ENCODE assay signal across 28 cellular contexts in genomic region chr1:168345939-168346338, GRCh38.
"Had no signal": no experiment of that assay in that cellular context is flagged by ENCODE, and none has a peak within 500 bp of the region (broad histone marks: within the 10 kb centered on the region; RNA-seq: fewer than 3 reads in every experiment).

No MANE protein-coding gene starts in this region.

- H3K27ac ChIP-seq: neural progenitor cell, ovary, parathyroid adenoma, psoas muscle, skin epidermis, spleen, stomach, thoracic aorta, thyroid gland, tibial nerve, upper lobe of left lung, uterus had no signal

- H3K4me3 Mint-ChIP-seq: nephron; neural progenitor cell; stimulated activated effector memory CD8-positive, alpha-beta T cell treated with anti-CD3 and anti-CD28 coated beads, Interleukin-12 subunit alpha, Interleukin-12 subunit beta, amount 100 ng/mL, for 72 hours; stimulated activated naive B cell treated with anti-CD40 and anti-IgM and Interleukin-4, amounts not matched to agents 10 μg/mL and 1 μg/mL and 100 μg/mL, for 72 hours; stimulated activated naive CD8-positive, alpha-beta T cell treated with anti-CD3 and anti-CD28 coated beads, Interleukin-15, Interleukin-2, amounts not matched to agents 100 ng/mL and 50 ng/mL, for 24 hours had no signal

- H3K9me3 Mint-ChIP-seq: neural progenitor cell; stimulated activated naive B cell treated with anti-CD40 and anti-IgM and Interleukin-4, amounts not matched to agents 10 μg/mL and 1 μg/mL and 100 μg/mL, for 72 hours; stimulated activated naive CD8-positive, alpha-beta T cell treated with anti-CD3 and anti-CD28 coated beads, Interleukin-15, Interleukin-2, amounts not matched to agents 100 ng/mL and 50 ng/mL, for 24 hours had no signal

- DNase-seq: naive thymus-derived CD4-positive, alpha-beta T cell; natural killer cell; occipital lobe; ovary; posterior cingulate gyrus; psoas muscle; right cardiac atrium; spleen; stimulated activated CD4-positive, alpha-beta T cell treated with anti-CD3 and anti-CD28 coated beads, Interleukin-12 subunit alpha, Interleukin-12 subunit beta, amount 100 ng/mL, for 4 hours; stimulated activated CD4-positive, alpha-beta T cell treated with anti-CD3 and anti-CD28 coated beads, Interleukin-1b, Interleukin-23, amount 100 ng/mL, for 48 hours; stimulated activated CD4-positive, alpha-beta T cell treated with anti-CD3 and anti-CD28 coated beads, Interleukin-4, amount 100 ng/mL, for 24 hours; stimulated activated naive B cell treated with anti-CD40 and anti-IgM and Interleukin-4, amounts not matched to agents 10 μg/mL and 1 μg/mL and 100 μg/mL, for 72 hours; stimulated activated naive CD4-positive, alpha-beta T cell treated with Interleukin-2 at 50 U/mL for 16 hours; stomach; thyroid gland; trophoblast cell; upper lobe of left lung; uterus had no signal

- H3K27me3 Mint-ChIP-seq: naive thymus-derived CD4-positive, alpha-beta T cell; stimulated activated naive B cell treated with anti-CD40 and anti-IgM and Interleukin-4, amounts not matched to agents 10 μg/mL and 1 μg/mL and 100 μg/mL, for 72 hours; stimulated activated naive CD8-positive, alpha-beta T cell treated with anti-CD3 and anti-CD28 coated beads, Interleukin-15, Interleukin-2, amounts not matched to agents 100 ng/mL and 50 ng/mL, for 24 hours had no signal

- H3K9me3 ChIP-seq: ovary, psoas muscle, spleen, stomach, thoracic aorta, thyroid gland, tibial nerve, upper lobe of left lung, uterus had no signal

- H3K36me3 Mint-ChIP-seq: natural killer cell, neural progenitor cell had no signal

- H3K4me1 Mint-ChIP-seq: neural progenitor cell had no signal

- H3K36me3 ChIP-seq: neural progenitor cell, ovary, spleen, stomach, thoracic aorta, thyroid gland, tibial nerve, upper lobe of left lung, uterus had no signal

- H3K27ac Mint-ChIP-seq: nephron; neural progenitor cell; progenitor cell of endocrine pancreas; stimulated activated effector memory CD8-positive, alpha-beta T cell treated with anti-CD3 and anti-CD28 coated beads, Interleukin-12 subunit alpha, Interleukin-12 subunit beta, amount 100 ng/mL, for 72 hours; stimulated activated naive B cell treated with anti-CD40 and anti-IgM and Interleukin-4, amounts not matched to agents 10 μg/mL and 1 μg/mL and 100 μg/mL, for 72 hours; stimulated activated naive CD8-positive, alpha-beta T cell treated with anti-CD3 and anti-CD28 coated beads, Interleukin-15, Interleukin-2, amounts not matched to agents 100 ng/mL and 50 ng/mL, for 24 hours had no signal

- ATAC-seq: naive thymus-derived CD4-positive, alpha-beta T cell; natural killer cell; psoas muscle; right cardiac atrium; sciatic nerve; stimulated activated effector memory CD8-positive, alpha-beta T cell treated with anti-CD3 and anti-CD28 coated beads, Interleukin-12 subunit alpha, Interleukin-12 subunit beta, amount 100 ng/mL, for 72 hours; stimulated activated naive B cell treated with anti-CD40 and anti-IgM and Interleukin-4, amounts not matched to agents 10 μg/mL and 1 μg/mL and 100 μg/mL, for 72 hours had no signal
